Comparison of ENCODE assay signal across 8 cellular contexts in the genomic region with DNA sequence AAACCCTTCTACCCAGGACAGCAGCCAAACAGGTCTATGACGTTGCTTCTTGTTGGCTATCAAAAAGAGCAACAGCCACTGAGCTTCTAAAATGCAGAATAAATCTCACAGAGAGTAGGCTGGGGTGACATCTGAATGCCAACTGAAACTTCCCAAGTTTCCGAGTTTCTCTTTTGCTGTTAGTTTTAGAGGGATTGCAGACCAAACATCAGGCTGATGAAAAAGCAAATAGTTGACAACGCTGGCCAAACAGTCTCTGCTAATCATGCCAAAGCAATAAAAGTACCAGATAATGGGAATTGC. TPM values are rescaled to one million over a fixed set of nuclear protein-coding genes. Genes with fewer than 3 reads are reported as not detected.
DNase-seq lines count a peak whose midpoint lies in the region; ATAC-seq and TF ChIP-seq lines count a peak whose summit lies in the region.

No MANE protein-coding gene starts in this region.

- peaks cover 41% of the 10 kb centered on the region for H3K79me2 ChIP-seq in mammary epithelial cell (ENCODE audit: insufficient read depth, low read length)

- H3K9ac ChIP-seq in mammary epithelial cell (ENCODE audit: insufficient read depth, low read length): peak overlapping the region; percentile 93

- H3K4me2 ChIP-seq in mammary epithelial cell (ENCODE audit: insufficient read depth, low read depth, low read length): peak overlapping the region; percentile 87

- H4K20me1 ChIP-seq in mammary epithelial cell (ENCODE audit: insufficient read depth, low read length): no peaks in the 10 kb centered on the region

- H3K27ac ChIP-seq in right atrium auricular region: peak overlapping the region; percentile 98 to 100
- H3K27ac ChIP-seq in mammary epithelial cell (ENCODE audit: insufficient read depth, low read depth, low read length): peak overlapping the region; percentile 95

- DNase-seq in right atrium auricular region (ENCODE audit: low spot score) (no peak), Right ventricle myocardium superior (no peak), mammary epithelial cell (no peak), mucosa of descending colon (no peak), DMS79 (lab: John Stamatoyannopoulos, UW) (no peak), GM03348 (ENCODE audit: low spot score) (no peak)
- DNase-seq in effector CD4-positive, alpha-beta T cell: no peak
- DNase-seq in activated CD8-positive, alpha-beta memory T cell treated with anti-CD3 and anti-CD28 coated beads, Interleukin-2, amount 50 U/mL, for 4 hours: no peak

- dilution Hi-C loops in mammary epithelial cell (cut with HindIII; ENCODE audit: low sequenced_read_pairs): no loop called here

- ATAC-seq in Right ventricle myocardium superior (ENCODE audit: poor library complexity) (no peak), mucosa of descending colon (no peak)

- 0% methylated on average over 3 of the region's 3 CpGs for WGBS in mammary epithelial cell (ENCODE audit: low coverage, missing lambda C conversion rate)

- BruUV-seq in mammary epithelial cell (replicated peaks; lab: Mats Ljungman, UMichigan): TSS peak; percentile 55

- H2AFZ ChIP-seq in mammary epithelial cell (ENCODE audit: low read depth, low read length): peak overlapping the region; percentile 99

- CTCF ChIA-PET in mammary epithelial cell (lab: Charles Lee; ENCODE audit: low non-redundant PET): no interaction called here

- in situ Hi-C loops in mammary epithelial cell (cut with MboI; ENCODE audit: low sequenced_read_pairs in 2 of 2): no loop called here

- peaks cover 0 to 35% of the 10 kb centered on the region in 2 donors for H3K4me1 ChIP-seq in right atrium auricular region
- H3K4me1 ChIP-seq in mammary epithelial cell (ENCODE audit: insufficient read depth, low read length): peaks cover 13% of the 10 kb centered on the region
- peaks cover 19% of the 10 kb centered on the region for H3K4me1 ChIP-seq in mucosa of descending colon (ENCODE audit: low read depth)

- H3K36me3 ChIP-seq in right atrium auricular region: no peaks in the 10 kb centered on the region
- no peaks in the 10 kb centered on the region for H3K36me3 ChIP-seq in mammary epithelial cell (ENCODE audit: insufficient read depth, low read length)
- H3K36me3 ChIP-seq in mucosa of descending colon (ENCODE audit: low read depth): no peaks in the 10 kb centered on the region

- H3K27me3 ChIP-seq in right atrium auricular region: no peaks in the 10 kb centered on the region
- no peaks in the 10 kb centered on the region for H3K27me3 ChIP-seq in mammary epithelial cell (ENCODE audit: insufficient read depth, low read length)

- TF ChIP-seq CTCF in right atrium auricular region (IDR thresholded peaks at IDR 0.05) (no peak), mammary epithelial cell (conservative IDR thresholded peaks at IDR 0.05 in 1 of 2, IDR thresholded peaks at IDR 0.05 in 1 of 2; ENCODE audit: extremely low read depth in 1 of 2, insufficient read depth in 1 of 2, low read depth in 1 of 2, low read length in 2 of 2) (no peak), mucosa of descending colon (IDR thresholded peaks at IDR 0.05) (no peak)

- H3K4me3 ChIP-seq in right atrium auricular region (peak overlapping the region; percentile 85 to 96), mammary epithelial cell (replicated peaks in 1 of 3; ENCODE audit: insufficient read depth in 1 of 3, low read depth in 2 of 3, low read length in 3 of 3) (peak overlapping the region; percentile 94 to 97 (median 97)), mucosa of descending colon (peak overlapping the region; percentile 97)

- intact Hi-C loops in Right ventricle myocardium superior (cut with DNase I): loop anchor here (10.0 kb wide), 2 partner anchors 85 to 155 kb away; no protein-coding TSS in a partner anchor
- intact Hi-C loops in mammary epithelial cell (cut with micrococcal nuclease): loop anchor here (1.0 to 10.0 kb wide), 8 partner anchors 75 to 1193 kb away; no protein-coding TSS in a partner anchor
- intact Hi-C loops in mucosa of descending colon (cut with DNase I, micrococcal nuclease): loop anchor here in 1 of 2 donors (10.0 kb wide), 1 partner anchor 185 kb away; no protein-coding TSS in a partner anchor

- H3K9me3 ChIP-seq in right atrium auricular region (no peaks in the 10 kb centered on the region), mammary epithelial cell (replicated peaks; ENCODE audit: insufficient read depth, low read length) (no peaks in the 10 kb centered on the region), mucosa of descending colon (no peaks in the 10 kb centered on the region)

RNA-seq across cellular contexts. Expression of gene CBLB, which starts 0.7 kb away (rescaled TPM):
- total RNA-seq in right atrium auricular region: 10 to 100 TPM; 24.6 to 27.3 TPM
- total RNA-seq in Right ventricle myocardium superior: 56.7 TPM
- 10 to 100 TPM; 39.3 to 59.4 TPM for total RNA-seq in mammary epithelial cell
- polyA plus RNA-seq in mammary epithelial cell: 9.5 TPM
- polyA minus RNA-seq in mammary epithelial cell: 46.8 TPM
- total RNA-seq in mucosa of descending colon: 10 to 100 TPM; 41.7 to 52.2 (median 51.0) TPM
